8 cellular contexts compared by ENCODE assay signal in the genomic region with DNA sequence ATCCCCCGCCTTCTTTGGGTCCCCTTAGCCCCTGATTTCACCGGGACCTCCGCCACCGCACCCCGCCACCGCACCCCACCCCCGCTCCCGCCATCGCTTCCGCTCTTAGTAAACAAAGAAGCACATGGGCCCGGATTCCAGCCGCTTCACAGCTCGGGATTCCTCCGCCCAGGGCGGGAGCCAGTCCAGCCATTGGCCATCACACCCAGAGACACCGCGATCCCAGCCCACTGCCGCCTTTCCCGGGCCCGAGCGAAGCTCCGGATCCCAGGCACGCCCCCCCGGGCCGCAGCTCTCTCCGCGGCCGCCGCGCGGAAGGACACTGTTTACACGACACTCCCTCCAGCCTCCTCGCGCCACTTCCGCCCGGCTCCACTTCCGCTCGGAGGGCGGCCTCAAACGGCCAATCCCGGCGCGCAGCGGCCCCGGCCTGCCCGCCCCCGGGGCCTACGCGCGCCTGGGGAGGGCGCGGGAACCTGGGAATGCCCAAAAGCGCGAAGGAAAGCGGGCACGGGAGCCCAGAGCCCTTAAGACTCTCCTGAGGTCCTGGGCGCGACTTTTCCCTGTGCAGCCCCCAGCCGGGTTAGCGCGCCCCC. TPM values are rescaled to one million over a fixed set of nuclear protein-coding genes. Genes with fewer than 3 reads are reported as not detected.
DNase-seq lines count a peak whose midpoint lies in the region; ATAC-seq and TF ChIP-seq lines count a peak whose summit lies in the region.

No MANE protein-coding gene starts in this region.

- peak; percentile 70 for ATAC-seq in GM19035 (IDR thresholded peaks at IDR 0.05; ENCODE audit: unreplicated experiment)
- peak; percentile 55 for ATAC-seq in HG03342 (IDR thresholded peaks at IDR 0.05; ENCODE audit: unreplicated experiment)

- H3K4me3 Mint-ChIP-seq in chondrocyte (ENCODE audit: unreplicated experiment), result peak overlapping the region; percentile 93

- DNase-seq in AG10803 (ENCODE audit: low read depth), result peak; percentile 100
- peak; percentile 85 for DNase-seq in NCI-H345 treated with DMSO at 0.1 percent for 48 hours (lab: John Stamatoyannopoulos, UW; ENCODE audit: unreplicated experiment)
- DNase-seq in activated CD4-positive, alpha-beta T cell treated with anti-CD3 and anti-CD28 coated beads for 24 hours (ENCODE audit: low read depth in 2 of 2), result peak; percentile 75
- no peak for DNase-seq in chondrocyte (ENCODE audit: low spot score)
- DNase-seq in kidney glomerular epithelial cell (lab: John Stamatoyannopoulos, UW), result peak; percentile 90
- DNase-seq in stimulated activated CD4-positive, alpha-beta T cell treated with anti-CD3 and anti-CD28 coated beads, Interleukin-15, amount 100 ng/mL, for 1 hour (ENCODE audit: low read depth in 1 of 2, low spot score in 1 of 2), result peak; percentile 72 to 79

- H3K27ac Mint-ChIP-seq in chondrocyte (ENCODE audit: unreplicated experiment), result peak overlapping the region; percentile 97

- TF ChIP-seq CTCF in AG10803 (conservative IDR thresholded peaks at IDR 0.05; ENCODE audit: low read length), result no peak
- no peak for TF ChIP-seq CTCF in chondrocyte (IDR thresholded peaks at IDR 0.05)

- H3K27me3 Mint-ChIP-seq in chondrocyte (ENCODE audit: low read depth), result no peaks in the 10 kb centered on the region

- H3K4me3 ChIP-seq in AG10803 (ENCODE audit: low read length), result peak overlapping the region; percentile 85

- no peaks in the 10 kb centered on the region for H3K9me3 Mint-ChIP-seq in chondrocyte (ENCODE audit: low read depth)

- H3K4me1 Mint-ChIP-seq in chondrocyte (ENCODE audit: low read depth), result peaks cover 37% of the 10 kb centered on the region

- peaks cover 37% of the 10 kb centered on the region for H3K36me3 Mint-ChIP-seq in chondrocyte (ENCODE audit: low read depth)

RNA-seq across cellular contexts. Expression of a gene that starts 0.7 kb away (rescaled TPM):
- total RNA-seq in chondrocyte, result 34.0 to 63.8 TPM (median 34.1 TPM) in 3 replicates

RNA-seq across cellular contexts. Expression of a gene that starts 0.9 kb away (rescaled TPM):
- total RNA-seq in chondrocyte, result 16.9 to 24.8 TPM (median 19.6 TPM) in 3 replicates

RNA-seq across cellular contexts. Expression of a gene that starts 11.7 kb away (rescaled TPM):
- 80.1 to 111 TPM (median 83.1 TPM) in 3 replicates for total RNA-seq in chondrocyte

RNA-seq across cellular contexts. Expression of a gene that starts 18.6 kb away (rescaled TPM):
- 53.5 to 58.5 TPM (median 54.9 TPM) in 3 replicates for total RNA-seq in chondrocyte

RNA-seq across cellular contexts. Expression of a gene that starts 18.9 kb away (rescaled TPM):
- total RNA-seq in chondrocyte, result 29.8 to 46.4 TPM (median 31.5 TPM) in 3 replicates
